ENCODE assay signal across 13 cellular contexts in genomic region chr20:57458400-57459160, GRCh38.
DNase-seq lines count a peak whose midpoint lies in the region; ATAC-seq, FAIRE-seq and TF ChIP-seq lines count a peak whose summit lies in the region.
"Had no signal": no experiment of that assay in that cellular context is flagged by ENCODE, and none has a peak within 500 bp of the region (broad histone marks: within the 10 kb centered on the region; RNA-seq: fewer than 3 reads in every experiment).

No MANE protein-coding gene starts in this region.

- H3K4me1 Mint-ChIP-seq in naive thymus-derived CD4-positive, alpha-beta T cell = peaks cover 0 to 9% (median 3%) of the 10 kb centered on the region in 7 donors

- intact Hi-C loops in Right ventricle myocardium inferior (cut with DNase I) (no loop called here), cardiac septum (cut with DNase I) (no loop called here)
- intact Hi-C loops in naive thymus-derived CD4-positive, alpha-beta T cell (cut with micrococcal nuclease) = no loop called here

- DNase-seq in Right ventricle myocardium inferior (ENCODE audit: missing footprints) = no peak
- DNase-seq in cardiac septum (ENCODE audit: low spot score) = no peak
- peak; percentile 23 for DNase-seq in fibroblast of pulmonary artery (ENCODE audit: low read depth)
- DNase-seq in naive thymus-derived CD4-positive, alpha-beta T cell = no peak
- DNase-seq in GM10248 (ENCODE audit: extremely low spot score) = no peak
- no peak for DNase-seq in small intestine
- no peak for DNase-seq in epidermal melanocyte (ENCODE audit: insufficient read length, low spot score)
- DNase-seq: activated CD8-positive, alpha-beta memory T cell treated with anti-CD3 and anti-CD28 coated beads, Interleukin-2, amount 50 U/mL, for 4 hours; EL had no signal

- WGBS in small intestine, 3 donors = 71 to 75% (median 72%) methylated on average over 7 of the region's 7 CpGs

- no peaks in the 10 kb centered on the region for H3K27me3 Mint-ChIP-seq in naive thymus-derived CD4-positive, alpha-beta T cell
- H3K27me3 Mint-ChIP-seq: stimulated activated naive CD8-positive, alpha-beta T cell treated with anti-CD3 and anti-CD28 coated beads, Interleukin-15, Interleukin-2, amounts not matched to agents 100 ng/mL and 50 ng/mL, for 24 hours had no signal

- H3K4me3 ChIP-seq in fibroblast of pulmonary artery (replicated peaks; ENCODE audit: low read depth, low read length) = no peak overlapping the region
- H3K4me3 ChIP-seq in naive thymus-derived CD4-positive, alpha-beta T cell (ENCODE audit: low read length) = no peak overlapping the region
- no peak overlapping the region for H3K4me3 ChIP-seq in small intestine (ENCODE audit: low read depth in 1 of 2, low read length in 2 of 2)
- H3K4me3 ChIP-seq: SJSA1 had no signal

- FAIRE-seq in small intestine (lab: Jason Lieb, UNC) = no peak

- no peak overlapping the region for H3K27ac Mint-ChIP-seq in naive thymus-derived CD4-positive, alpha-beta T cell
- H3K27ac Mint-ChIP-seq: nephron; stimulated activated naive CD8-positive, alpha-beta T cell treated with anti-CD3 and anti-CD28 coated beads, Interleukin-15, Interleukin-2, amounts not matched to agents 100 ng/mL and 50 ng/mL, for 24 hours had no signal

- POLR2A ChIA-PET in naive thymus-derived CD4-positive, alpha-beta T cell (lab: Charles Lee) = interaction anchor here (1.2 kb wide), 1 partner anchor 9 kb away, joined by 3 read pairs; no protein-coding TSS in a partner anchor
- POLR2A ChIA-PET in GM10248 (lab: Yijun Ruan, JAX) = no interaction called here

- H3K4me3 Mint-ChIP-seq in naive thymus-derived CD4-positive, alpha-beta T cell = no peak overlapping the region
- H3K4me3 Mint-ChIP-seq: nephron; stimulated activated naive CD8-positive, alpha-beta T cell treated with anti-CD3 and anti-CD28 coated beads, Interleukin-15, Interleukin-2, amounts not matched to agents 100 ng/mL and 50 ng/mL, for 24 hours had no signal

- H3K36me3 ChIP-seq in naive thymus-derived CD4-positive, alpha-beta T cell (ENCODE audit: control insufficient read depth in 2 of 3, insufficient read depth in 3 of 3, low read length in 3 of 3) = no peaks in the 10 kb centered on the region
- H3K36me3 ChIP-seq in small intestine (ENCODE audit: control insufficient read depth in 2 of 2, insufficient read depth in 2 of 2, low read length in 2 of 2) = no peaks in the 10 kb centered on the region
- H3K36me3 ChIP-seq: SJSA1 had no signal

- ATAC-seq in Right ventricle myocardium inferior (peak; percentile 30), GM18502 (IDR thresholded peaks at IDR 0.05; ENCODE audit: poor library complexity, unreplicated experiment) (no peak)
- ATAC-seq in naive thymus-derived CD4-positive, alpha-beta T cell = peak; percentile 34

- CTCF ChIA-PET in naive thymus-derived CD4-positive, alpha-beta T cell (lab: Charles Lee) = no interaction called here
- CTCF ChIA-PET in GM10248 (lab: Yijun Ruan, JAX) = interaction anchor here (1.2 to 1.9 kb wide), 2 partner anchors 8 to 15 kb away, joined by 3 to 6 read pairs; no protein-coding TSS in a partner anchor

- no peaks in the 10 kb centered on the region for H3K9me3 ChIP-seq in naive thymus-derived CD4-positive, alpha-beta T cell (ENCODE audit: control insufficient read depth in 2 of 3, low read length in 3 of 3)
- H3K9me3 ChIP-seq in small intestine (ENCODE audit: control insufficient read depth, low read depth) = no peaks in the 10 kb centered on the region
- H3K9me3 ChIP-seq: SJSA1 had no signal

- H3K4me1 ChIP-seq in naive thymus-derived CD4-positive, alpha-beta T cell (ENCODE audit: control insufficient read depth in 2 of 2, insufficient read depth in 2 of 2, low read length in 2 of 2) = no peaks in the 10 kb centered on the region
- H3K4me1 ChIP-seq in small intestine (ENCODE audit: control insufficient read depth in 2 of 2, insufficient read depth in 1 of 2, low read depth in 1 of 2, low read length in 1 of 2) = no peaks in the 10 kb centered on the region

- TF ChIP-seq CTCF in fibroblast of pulmonary artery (IDR thresholded peaks at IDR 0.05; ENCODE audit: low read length, missing control alignments) (no peak), GM10248 (IDR thresholded peaks at IDR 0.05; ENCODE audit: control extremely low read depth, extremely low read depth, low read depth, missing control alignments) (no peak)

- H3K36me3 Mint-ChIP-seq in naive thymus-derived CD4-positive, alpha-beta T cell = no peaks in the 10 kb centered on the region

- H3K27ac ChIP-seq in naive thymus-derived CD4-positive, alpha-beta T cell (ENCODE audit: low read depth, low read length) = no peak overlapping the region
- H3K27ac ChIP-seq in small intestine (ENCODE audit: low read depth in 1 of 2, low read length in 1 of 2) = no peak overlapping the region
- H3K27ac ChIP-seq: SJSA1 had no signal

- no peaks in the 10 kb centered on the region for H3K9me3 Mint-ChIP-seq in naive thymus-derived CD4-positive, alpha-beta T cell
- H3K9me3 Mint-ChIP-seq: nephron; stimulated activated naive CD8-positive, alpha-beta T cell treated with anti-CD3 and anti-CD28 coated beads, Interleukin-15, Interleukin-2, amounts not matched to agents 100 ng/mL and 50 ng/mL, for 24 hours had no signal

- H3K27me3 ChIP-seq in naive thymus-derived CD4-positive, alpha-beta T cell (ENCODE audit: control insufficient read depth in 2 of 2, insufficient read depth in 2 of 2, low read length in 2 of 2) = no peaks in the 10 kb centered on the region
- H3K27me3 ChIP-seq in small intestine (ENCODE audit: control insufficient read depth in 2 of 2, insufficient read depth in 2 of 2, low read length in 2 of 2) = no peaks in the 10 kb centered on the region
- H3K27me3 ChIP-seq: SJSA1 had no signal
